8 cellular contexts compared by ENCODE assay signal in genomic region chr2:142877265-142877756, GRCh38. TPM values are rescaled to one million over a fixed set of nuclear protein-coding genes. Genes with fewer than 3 reads are reported as not detected.
A peak's percentile ranks its signal among the peaks of the same experiment; 100 is the strongest.
DNase-seq lines count a peak whose midpoint lies in the region; ATAC-seq and TF ChIP-seq lines count a peak whose summit lies in the region.

KYNU (plus strand) TSS chr2:142877664; CDS start chr2:142885368, 7,704 bp downstream.

- BruUV-seq in PC-3 (replicated peaks; lab: Mats Ljungman, UMichigan), result no TSS peak

- ATAC-seq in GM18519 (IDR thresholded peaks at IDR 0.05; ENCODE audit: low FRiP score, unreplicated experiment), result peak; percentile 38
- ATAC-seq in HG02763 (IDR thresholded peaks at IDR 0.05; ENCODE audit: unreplicated experiment), result peak; percentile 53
- no peak for ATAC-seq in PC-3
- ATAC-seq in memory B cell (ENCODE audit: low read depth), result peak; percentile 74

- H3K4me3 ChIP-seq in PC-3 (ENCODE audit: low read length), result no peak within 1 kb of the TSS
- H3K4me3 ChIP-seq in uterus, result no peak within 1 kb of the TSS
- no peak within 1 kb of the TSS for H3K4me3 ChIP-seq in MG63

- H3K36me3 ChIP-seq in PC-3 (ENCODE audit: low read depth, low read length) (no peaks in the 10 kb centered on the region), uterus (no peaks in the 10 kb centered on the region), MG63 (no peaks in the 10 kb centered on the region)

- H3K4me3 Mint-ChIP-seq in memory B cell, result peak within 1 kb of the TSS; percentile 86

- no peaks in the 10 kb centered on the region for H3K27me3 Mint-ChIP-seq in memory B cell

- TF ChIP-seq POLR2A in uterus (IDR thresholded peaks at IDR 0.05), result no peak

- H3K4me1 Mint-ChIP-seq in memory B cell, result peaks cover 51% of the 10 kb centered on the region

- peaks cover 69% of the 10 kb centered on the region for H3K4me1 ChIP-seq in PC-3 (ENCODE audit: insufficient read depth, low read length)
- H3K4me1 ChIP-seq in uterus, result no peaks in the 10 kb centered on the region

- CTCF ChIA-PET in PC-3 (lab: Charles Lee), result interaction anchor here (1.0 kb wide), 1 partner anchor 97 kb away, joined by 4 read pairs; no protein-coding TSS in a partner anchor

- peak within 1 kb of the TSS; percentile 94 for H3K27ac Mint-ChIP-seq in memory B cell

- peak; percentile 30 for DNase-seq in PC-3
- DNase-seq in memory B cell (ENCODE audit: low spot score in 2 of 2), result peak in 1 of 2 donors; percentile 44
- DNase-seq in NCI-H2029 treated with DMSO at 0.1 percent for 48 hours (lab: John Stamatoyannopoulos, UW), result no peak
- no peak for DNase-seq in uterus
- no peak for DNase-seq in DMS53 (lab: John Stamatoyannopoulos, UW)
- DNase-seq in MG63, result no peak

- H3K4me2 ChIP-seq in PC-3 (ENCODE audit: low read length), result peak within 1 kb of the TSS; percentile 70

- no peaks in the 10 kb centered on the region for H3K9me2 ChIP-seq in PC-3 (replicated peaks; ENCODE audit: low read length)

- H3K27me3 ChIP-seq in PC-3 (ENCODE audit: low read length), result no peaks in the 10 kb centered on the region
- H3K27me3 ChIP-seq in uterus, result no peaks in the 10 kb centered on the region
- no peaks in the 10 kb centered on the region for H3K27me3 ChIP-seq in MG63

- no peaks in the 10 kb centered on the region for H4K20me1 ChIP-seq in PC-3 (ENCODE audit: low read length)

- H2AFZ ChIP-seq in PC-3 (ENCODE audit: low read length), result no peak within 1 kb of the TSS; the same call in 1 of the 2 replicates

- no peaks in the 10 kb centered on the region for H3F3A ChIP-seq in PC-3 (ENCODE audit: low read length, unreplicated experiment)

- H3K9ac ChIP-seq in PC-3 (ENCODE audit: low read length), result peak within 1 kb of the TSS; percentile 82

- H3K9me3 Mint-ChIP-seq in memory B cell, result no peaks in the 10 kb centered on the region

- no peaks in the 10 kb centered on the region for H3K9me3 ChIP-seq in PC-3 (ENCODE audit: low read length)
- H3K9me3 ChIP-seq in uterus, result no peaks in the 10 kb centered on the region
- H3K9me3 ChIP-seq in MG63, result no peaks in the 10 kb centered on the region

- H3K79me2 ChIP-seq in PC-3 (ENCODE audit: low read length), result no peaks in the 10 kb centered on the region

- H3K27ac ChIP-seq in PC-3 (ENCODE audit: low read length) (peak within 1 kb of the TSS; percentile 98), uterus (no peak within 1 kb of the TSS)

- intact Hi-C loops in PC-3 (cut with micrococcal nuclease) (loop anchor here (2.0 kb wide), 1 partner anchor 67 kb away; no protein-coding TSS in a partner anchor), uterus (cut with DNase I; ENCODE audit: low total_unique reads) (no loop called here)

- TF ChIP-seq CTCF in PC-3 (conservative IDR thresholded peaks at IDR 0.05; ENCODE audit: low read depth, low read length) (peak; percentile 48), uterus (IDR thresholded peaks at IDR 0.05) (no peak)

- peaks cover 12% of the 10 kb centered on the region for H3K36me3 Mint-ChIP-seq in memory B cell

- POLR2A ChIA-PET in PC-3 (lab: Charles Lee; ENCODE audit: unreplicated experiment), result no interaction called here

RNA-seq across cellular contexts. Expression of gene KYNU, which starts in this region (rescaled TPM):
- total RNA-seq in PC-3 (2014; rRNA removed) (1.1 and 2.3 TPM in 2 replicates), uterus (1 to 10 TPM in 3 of 4 donors, not detected in 1; 1.9 to 5.3 (median 2.1) TPM)
- total RNA-seq in MG63 (2014; rRNA removed; shearing (Covaris generic); ENCODE audit: low replicate concordance), result 0.82 TPM in 1 of 2 replicates, not detected in the other
